In the genomic region with DNA sequence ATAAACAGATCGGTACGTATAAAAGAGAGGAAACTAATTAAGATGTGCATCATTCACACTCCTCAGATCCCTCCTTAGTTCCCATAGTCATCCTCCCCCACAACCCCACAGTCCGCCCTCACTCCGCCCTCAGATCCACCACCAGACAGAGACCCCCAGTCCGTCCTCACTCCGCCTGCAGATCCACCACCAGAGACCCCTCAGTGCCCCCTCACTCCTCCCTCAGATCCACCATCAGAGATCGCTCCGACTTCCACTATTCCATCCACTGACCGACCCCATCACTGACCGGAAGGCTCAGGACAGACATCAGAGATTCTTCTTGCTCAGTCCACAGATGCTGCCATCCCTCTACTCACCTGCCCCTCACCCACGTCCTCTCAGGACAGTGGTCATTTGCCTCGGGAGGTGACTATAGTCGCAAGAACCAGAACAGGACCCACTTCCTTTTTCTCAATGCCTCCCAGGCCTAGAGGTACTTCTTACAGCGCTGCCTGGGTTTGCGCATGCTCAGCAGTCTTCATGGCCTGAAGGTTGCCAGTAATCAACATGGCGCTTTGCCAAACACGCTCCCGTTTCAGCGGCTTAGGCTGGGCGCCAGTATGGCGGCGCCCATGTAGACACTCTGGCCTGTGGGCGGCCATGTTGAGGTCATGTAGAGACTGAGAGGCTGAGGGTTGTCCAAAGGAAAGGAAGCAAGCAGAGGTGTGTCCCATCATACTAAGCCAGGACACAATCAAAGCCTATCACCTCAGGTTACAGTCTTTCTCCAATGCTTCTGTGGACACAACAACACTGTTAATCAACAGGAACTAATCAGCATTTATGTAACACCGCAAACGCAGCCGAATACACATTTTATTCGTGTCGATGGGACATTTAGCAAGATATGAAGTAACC, we compare ENCODE assay signal across 1 cellular context.
TF ChIP-seq lines count a peak whose summit lies in the region.

A gene (minus strand): TSS at position 508 of the 900 bp plus-strand sequence. CDS start 3,009 bp downstream, outside the sequence.

TF ChIP-seq in HepG2, 621 proteins besides CTCF, POLR2A, EP300 and RAD21 (continued from another document and continues in another):
- TF ChIP-seq, protein P1, sequence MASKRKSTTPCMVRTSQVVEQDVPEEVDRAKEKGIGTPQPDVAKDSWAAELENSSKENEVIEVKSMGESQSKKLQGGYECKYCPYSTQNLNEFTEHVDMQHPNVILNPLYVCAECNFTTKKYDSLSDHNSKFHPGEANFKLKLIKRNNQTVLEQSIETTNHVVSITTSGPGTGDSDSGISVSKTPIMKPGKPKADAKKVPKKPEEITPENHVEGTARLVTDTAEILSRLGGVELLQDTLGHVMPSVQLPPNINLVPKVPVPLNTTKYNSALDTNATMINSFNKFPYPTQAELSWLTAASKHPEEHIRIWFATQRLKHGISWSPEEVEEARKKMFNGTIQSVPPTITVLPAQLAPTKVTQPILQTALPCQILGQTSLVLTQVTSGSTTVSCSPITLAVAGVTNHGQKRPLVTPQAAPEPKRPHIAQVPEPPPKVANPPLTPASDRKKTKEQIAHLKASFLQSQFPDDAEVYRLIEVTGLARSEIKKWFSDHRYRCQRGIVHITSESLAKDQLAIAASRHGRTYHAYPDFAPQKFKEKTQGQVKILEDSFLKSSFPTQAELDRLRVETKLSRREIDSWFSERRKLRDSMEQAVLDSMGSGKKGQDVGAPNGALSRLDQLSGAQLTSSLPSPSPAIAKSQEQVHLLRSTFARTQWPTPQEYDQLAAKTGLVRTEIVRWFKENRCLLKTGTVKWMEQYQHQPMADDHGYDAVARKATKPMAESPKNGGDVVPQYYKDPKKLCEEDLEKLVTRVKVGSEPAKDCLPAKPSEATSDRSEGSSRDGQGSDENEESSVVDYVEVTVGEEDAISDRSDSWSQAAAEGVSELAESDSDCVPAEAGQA (IDR thresholded peaks at IDR 0.05; ENCODE audit: low read depth) = peak; percentile 90
- TF ChIP-seq, protein P1 (CRISPR knock-in tag; IDR thresholded peaks at IDR 0.05; ENCODE audit: borderline replicate concordance) = no peak
- TF ChIP-seq SMARCC2 (IDR thresholded peaks at IDR 0.05) (no peak), ZKSCAN8 (CRISPR knock-in tag; IDR thresholded peaks at IDR 0.05; ENCODE audit: borderline replicate concordance) (0 out of 2 replicates have a peak, but pooled peaks have one; percentile 56), ZFAT (CRISPR knock-in tag; conservative IDR thresholded peaks at IDR 0.05) (no peak), CHD4 (IDR thresholded peaks at IDR 0.05; ENCODE audit: borderline replicate concordance, low read length) (no peak), ZNF567 (CRISPR knock-in tag; IDR thresholded peaks at IDR 0.05; ENCODE audit: borderline replicate concordance) (no peak), TCF7 (IDR thresholded peaks at IDR 0.05; ENCODE audit: low read depth) (no peak), STAT5B (CRISPR knock-in tag; IDR thresholded peaks at IDR 0.05) (0 out of 2 replicates have a peak, but pooled peaks have one; percentile 55), DR1 (CRISPR knock-in tag; IDR thresholded peaks at IDR 0.05) (peak; percentile 52), EHMT2 (IDR thresholded peaks at IDR 0.05; ENCODE audit: borderline replicate concordance, low read depth, low read length) (peak; percentile 96; the same call in 1 of the 2 replicates), ZNF775 (CRISPR knock-in tag; IDR thresholded peaks at IDR 0.05; ENCODE audit: borderline replicate concordance) (no peak), SMYD3 (CRISPR knock-in tag; IDR thresholded peaks at IDR 0.05) (no peak), MYNN (CRISPR knock-in tag; IDR thresholded peaks at IDR 0.05; ENCODE audit: low read depth) (peak; percentile 65; the same call in 1 of the 2 replicates), ZNF431 (CRISPR knock-in tag; IDR thresholded peaks at IDR 0.05; ENCODE audit: borderline replicate concordance, low read depth) (no peak), MBD4 (IDR thresholded peaks at IDR 0.05; ENCODE audit: borderline replicate concordance, low read length) (no peak), CBFB (CRISPR knock-in tag; IDR thresholded peaks at IDR 0.05) (peak; percentile 41; the same call in 1 of the 2 replicates), ZNF563 (CRISPR knock-in tag; IDR thresholded peaks at IDR 0.05) (peak; percentile 36; the same call in 1 of the 2 replicates), ZNF776 (CRISPR knock-in tag; IDR thresholded peaks at IDR 0.05) (no peak), KDM6A (CRISPR knock-in tag; IDR thresholded peaks at IDR 0.05; ENCODE audit: low read depth) (no peak), ZFX (CRISPR knock-in tag; IDR thresholded peaks at IDR 0.05; ENCODE audit: low read depth) (peak; percentile 98), CBX1 (IDR thresholded peaks at IDR 0.05; ENCODE audit: low read depth) (peak; percentile 75), ZNF546 (CRISPR knock-in tag; conservative IDR thresholded peaks at IDR 0.05) (no peak), PRPF4 (IDR thresholded peaks at IDR 0.05; ENCODE audit: low read depth, low read length, poor library complexity, severe bottlenecking) (peak; percentile 70), IKZF1 (IDR thresholded peaks at IDR 0.05) (no peak), MTA1 (CRISPR knock-in tag; IDR thresholded peaks at IDR 0.05; ENCODE audit: borderline replicate concordance) (no peak), CREM (IDR thresholded peaks at IDR 0.05) (peak; percentile 93), CREM (CRISPR knock-in tag; IDR thresholded peaks at IDR 0.05) (no peak), BRD4 (CRISPR knock-in tag; IDR thresholded peaks at IDR 0.05) (peak; percentile 88; the same call in 1 of the 2 replicates), ZFP36L2 (CRISPR knock-in tag; IDR thresholded peaks at IDR 0.05) (no peak), PRMT3 (CRISPR knock-in tag; IDR thresholded peaks at IDR 0.05; ENCODE audit: borderline replicate concordance, low read depth) (no peak), ZNF326 (CRISPR knock-in tag; IDR thresholded peaks at IDR 0.05; ENCODE audit: borderline replicate concordance) (no peak), BCL6 (CRISPR knock-in tag; IDR thresholded peaks at IDR 0.05) (no peak), EZH2 (conservative IDR thresholded peaks at IDR 0.05; ENCODE audit: low read depth, low read length) (no peak)
- TF ChIP-seq, protein P2, sequence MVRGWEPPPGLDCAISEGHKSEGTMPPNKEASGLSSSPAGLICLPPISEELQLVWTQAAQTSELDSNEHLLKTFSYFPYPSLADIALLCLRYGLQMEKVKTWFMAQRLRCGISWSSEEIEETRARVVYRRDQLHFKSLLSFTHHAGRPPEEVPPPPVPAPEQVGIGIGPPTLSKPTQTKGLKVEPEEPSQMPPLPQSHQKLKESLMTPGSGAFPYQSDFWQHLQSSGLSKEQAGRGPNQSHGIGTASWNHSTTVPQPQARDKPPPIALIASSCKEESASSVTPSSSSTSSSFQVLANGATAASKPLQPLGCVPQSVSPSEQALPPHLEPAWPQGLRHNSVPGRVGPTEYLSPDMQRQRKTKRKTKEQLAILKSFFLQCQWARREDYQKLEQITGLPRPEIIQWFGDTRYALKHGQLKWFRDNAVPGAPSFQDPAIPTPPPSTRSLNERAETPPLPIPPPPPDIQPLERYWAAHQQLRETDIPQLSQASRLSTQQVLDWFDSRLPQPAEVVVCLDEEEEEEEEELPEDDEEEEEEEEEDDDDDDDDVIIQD (CRISPR knock-in tag; IDR thresholded peaks at IDR 0.05; ENCODE audit: low read depth) = peak; percentile 52; the same call in 1 of the 2 replicates
- TF ChIP-seq, protein P3, sequence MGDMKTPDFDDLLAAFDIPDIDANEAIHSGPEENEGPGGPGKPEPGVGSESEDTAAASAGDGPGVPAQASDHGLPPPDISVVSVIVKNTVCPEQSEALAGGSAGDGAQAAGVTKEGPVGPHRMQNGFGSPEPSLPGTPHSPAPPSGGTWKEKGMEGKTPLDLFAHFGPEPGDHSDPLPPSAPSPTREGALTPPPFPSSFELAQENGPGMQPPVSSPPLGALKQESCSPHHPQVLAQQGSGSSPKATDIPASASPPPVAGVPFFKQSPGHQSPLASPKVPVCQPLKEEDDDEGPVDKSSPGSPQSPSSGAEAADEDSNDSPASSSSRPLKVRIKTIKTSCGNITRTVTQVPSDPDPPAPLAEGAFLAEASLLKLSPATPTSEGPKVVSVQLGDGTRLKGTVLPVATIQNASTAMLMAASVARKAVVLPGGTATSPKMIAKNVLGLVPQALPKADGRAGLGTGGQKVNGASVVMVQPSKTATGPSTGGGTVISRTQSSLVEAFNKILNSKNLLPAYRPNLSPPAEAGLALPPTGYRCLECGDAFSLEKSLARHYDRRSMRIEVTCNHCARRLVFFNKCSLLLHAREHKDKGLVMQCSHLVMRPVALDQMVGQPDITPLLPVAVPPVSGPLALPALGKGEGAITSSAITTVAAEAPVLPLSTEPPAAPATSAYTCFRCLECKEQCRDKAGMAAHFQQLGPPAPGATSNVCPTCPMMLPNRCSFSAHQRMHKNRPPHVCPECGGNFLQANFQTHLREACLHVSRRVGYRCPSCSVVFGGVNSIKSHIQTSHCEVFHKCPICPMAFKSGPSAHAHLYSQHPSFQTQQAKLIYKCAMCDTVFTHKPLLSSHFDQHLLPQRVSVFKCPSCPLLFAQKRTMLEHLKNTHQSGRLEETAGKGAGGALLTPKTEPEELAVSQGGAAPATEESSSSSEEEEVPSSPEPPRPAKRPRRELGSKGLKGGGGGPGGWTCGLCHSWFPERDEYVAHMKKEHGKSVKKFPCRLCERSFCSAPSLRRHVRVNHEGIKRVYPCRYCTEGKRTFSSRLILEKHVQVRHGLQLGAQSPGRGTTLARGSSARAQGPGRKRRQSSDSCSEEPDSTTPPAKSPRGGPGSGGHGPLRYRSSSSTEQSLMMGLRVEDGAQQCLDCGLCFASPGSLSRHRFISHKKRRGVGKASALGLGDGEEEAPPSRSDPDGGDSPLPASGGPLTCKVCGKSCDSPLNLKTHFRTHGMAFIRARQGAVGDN (CRISPR knock-in tag; IDR thresholded peaks at IDR 0.05) = peak; percentile 81
- TF ChIP-seq, protein P4, sequence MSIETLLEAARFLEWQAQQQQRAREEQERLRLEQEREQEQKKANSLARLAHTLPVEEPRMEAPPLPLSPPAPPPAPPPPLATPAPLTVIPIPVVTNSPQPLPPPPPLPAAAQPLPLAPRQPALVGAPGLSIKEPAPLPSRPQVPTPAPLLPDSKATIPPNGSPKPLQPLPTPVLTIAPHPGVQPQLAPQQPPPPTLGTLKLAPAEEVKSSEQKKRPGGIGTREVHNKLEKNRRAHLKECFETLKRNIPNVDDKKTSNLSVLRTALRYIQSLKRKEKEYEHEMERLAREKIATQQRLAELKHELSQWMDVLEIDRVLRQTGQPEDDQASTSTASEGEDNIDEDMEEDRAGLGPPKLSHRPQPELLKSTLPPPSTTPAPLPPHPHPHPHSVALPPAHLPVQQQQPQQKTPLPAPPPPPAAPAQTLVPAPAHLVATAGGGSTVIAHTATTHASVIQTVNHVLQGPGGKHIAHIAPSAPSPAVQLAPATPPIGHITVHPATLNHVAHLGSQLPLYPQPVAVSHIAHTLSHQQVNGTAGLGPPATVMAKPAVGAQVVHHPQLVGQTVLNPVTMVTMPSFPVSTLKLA (IDR thresholded peaks at IDR 0.05) = peak; percentile 36; the same call in 1 of the 2 replicates
- TF ChIP-seq, protein P5, sequence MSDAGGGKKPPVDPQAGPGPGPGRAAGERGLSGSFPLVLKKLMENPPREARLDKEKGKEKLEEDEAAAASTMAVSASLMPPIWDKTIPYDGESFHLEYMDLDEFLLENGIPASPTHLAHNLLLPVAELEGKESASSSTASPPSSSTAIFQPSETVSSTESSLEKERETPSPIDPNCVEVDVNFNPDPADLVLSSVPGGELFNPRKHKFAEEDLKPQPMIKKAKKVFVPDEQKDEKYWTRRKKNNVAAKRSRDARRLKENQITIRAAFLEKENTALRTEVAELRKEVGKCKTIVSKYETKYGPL (CRISPR knock-in tag; IDR thresholded peaks at IDR 0.05) = no peak
- TF ChIP-seq, protein P6, sequence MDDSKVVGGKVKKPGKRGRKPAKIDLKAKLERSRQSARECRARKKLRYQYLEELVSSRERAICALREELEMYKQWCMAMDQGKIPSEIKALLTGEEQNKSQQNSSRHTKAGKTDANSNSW (CRISPR knock-in tag; IDR thresholded peaks at IDR 0.05; ENCODE audit: borderline replicate concordance) = no peak
- TF ChIP-seq, protein P7, sequence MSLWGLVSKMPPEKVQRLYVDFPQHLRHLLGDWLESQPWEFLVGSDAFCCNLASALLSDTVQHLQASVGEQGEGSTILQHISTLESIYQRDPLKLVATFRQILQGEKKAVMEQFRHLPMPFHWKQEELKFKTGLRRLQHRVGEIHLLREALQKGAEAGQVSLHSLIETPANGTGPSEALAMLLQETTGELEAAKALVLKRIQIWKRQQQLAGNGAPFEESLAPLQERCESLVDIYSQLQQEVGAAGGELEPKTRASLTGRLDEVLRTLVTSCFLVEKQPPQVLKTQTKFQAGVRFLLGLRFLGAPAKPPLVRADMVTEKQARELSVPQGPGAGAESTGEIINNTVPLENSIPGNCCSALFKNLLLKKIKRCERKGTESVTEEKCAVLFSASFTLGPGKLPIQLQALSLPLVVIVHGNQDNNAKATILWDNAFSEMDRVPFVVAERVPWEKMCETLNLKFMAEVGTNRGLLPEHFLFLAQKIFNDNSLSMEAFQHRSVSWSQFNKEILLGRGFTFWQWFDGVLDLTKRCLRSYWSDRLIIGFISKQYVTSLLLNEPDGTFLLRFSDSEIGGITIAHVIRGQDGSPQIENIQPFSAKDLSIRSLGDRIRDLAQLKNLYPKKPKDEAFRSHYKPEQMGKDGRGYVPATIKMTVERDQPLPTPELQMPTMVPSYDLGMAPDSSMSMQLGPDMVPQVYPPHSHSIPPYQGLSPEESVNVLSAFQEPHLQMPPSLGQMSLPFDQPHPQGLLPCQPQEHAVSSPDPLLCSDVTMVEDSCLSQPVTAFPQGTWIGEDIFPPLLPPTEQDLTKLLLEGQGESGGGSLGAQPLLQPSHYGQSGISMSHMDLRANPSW (CRISPR knock-in tag; IDR thresholded peaks at IDR 0.05; ENCODE audit: borderline replicate concordance) = no peak
